ENCODE assay signal across 18 cellular contexts in the genomic region with DNA sequence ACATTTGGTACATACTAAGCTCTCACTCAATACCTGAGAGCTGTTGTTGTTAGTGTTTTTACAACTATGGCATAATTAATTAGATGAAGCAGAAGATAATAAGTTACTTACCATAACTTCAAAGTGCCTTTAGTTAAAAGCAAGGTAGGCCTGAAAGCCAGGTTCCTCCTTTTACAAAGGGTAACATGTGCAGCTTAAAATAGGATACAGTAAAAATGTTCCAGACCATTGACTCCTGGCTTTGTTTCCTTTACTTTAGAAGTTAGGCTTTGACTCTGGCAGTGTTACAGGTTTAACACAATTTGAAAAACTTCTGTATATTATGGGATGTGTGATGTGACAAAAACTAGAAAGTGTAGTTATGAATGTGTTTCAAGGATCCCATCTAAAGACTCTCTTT.
DNase-seq lines count a peak whose midpoint lies in the region; ATAC-seq and TF ChIP-seq lines count a peak whose summit lies in the region.
"Had no signal": no experiment of that assay in that cellular context is flagged by ENCODE, and none has a peak within 500 bp of the region (broad histone marks: within the 10 kb centered on the region; RNA-seq: fewer than 3 reads in every experiment).

No MANE protein-coding gene starts in this region.

- no peak overlapping the region for H3K27ac ChIP-seq in osteoblast (ENCODE audit: low read depth, low read length)
- H3K27ac ChIP-seq: epithelial cell of prostate had no signal

- no peak overlapping the region for H3K4me3 Mint-ChIP-seq in T-helper 17 cell
- H3K4me3 Mint-ChIP-seq: activated CD4-positive, alpha-beta memory T cell treated with anti-CD3 and anti-CD28 coated beads, Interleukin-2, amount 10 ng/mL, durations not matched to agents 7 days and 5 days; CD4-positive, alpha-beta T cell; stimulated activated naive CD8-positive, alpha-beta T cell treated with anti-CD3 and anti-CD28 coated beads, Interleukin-15, Interleukin-2, amounts not matched to agents 100 ng/mL and 50 ng/mL, for 24 hours had no signal

- TF ChIP-seq CTCF in osteoblast (IDR thresholded peaks at IDR 0.05; ENCODE audit: extremely low read depth, low read depth, low read length): no peak

- H4K20me1 ChIP-seq in osteoblast (ENCODE audit: insufficient read depth, low read length): no peaks in the 10 kb centered on the region

- H3K9me3 ChIP-seq in osteoblast (ENCODE audit: low read depth, low read length): no peaks in the 10 kb centered on the region
- no peaks in the 10 kb centered on the region for H3K9me3 ChIP-seq in T-helper 17 cell (ENCODE audit: control insufficient read depth, low read length, poor library complexity, severe bottlenecking)

- H3K27me3 Mint-ChIP-seq in T-helper 17 cell: peaks cover 12% of the 10 kb centered on the region

- ATAC-seq in GM19023 (IDR thresholded peaks at IDR 0.05; ENCODE audit: unreplicated experiment): peak; percentile 24
- ATAC-seq in GM21723 (IDR thresholded peaks at IDR 0.05; ENCODE audit: unreplicated experiment): peak; percentile 44
- ATAC-seq in HG03159 (IDR thresholded peaks at IDR 0.05; ENCODE audit: unreplicated experiment): peak; percentile 35
- ATAC-seq in T-helper 17 cell: no peak

- H3K4me1 ChIP-seq in osteoblast (ENCODE audit: insufficient read depth, low read length): no peaks in the 10 kb centered on the region

- H3K36me3 Mint-ChIP-seq in T-helper 17 cell (ENCODE audit: low read depth): no peaks in the 10 kb centered on the region

- peaks cover 5% of the 10 kb centered on the region for H3K4me1 Mint-ChIP-seq in T-helper 17 cell

- H3K4me2 ChIP-seq in osteoblast (ENCODE audit: insufficient read depth, low read length): no peak overlapping the region

- H3K27me3 ChIP-seq in osteoblast (ENCODE audit: insufficient read depth, low read length): no peaks in the 10 kb centered on the region

- H3K36me3 ChIP-seq in osteoblast (ENCODE audit: insufficient read depth, low read length): no peaks in the 10 kb centered on the region

- H3K79me2 ChIP-seq in osteoblast (ENCODE audit: insufficient read depth, low read length): no peaks in the 10 kb centered on the region

- H3K27ac Mint-ChIP-seq in T-helper 17 cell: no peak overlapping the region
- H3K27ac Mint-ChIP-seq: activated CD4-positive, alpha-beta memory T cell treated with anti-CD3 and anti-CD28 coated beads, Interleukin-2, amount 10 ng/mL, durations not matched to agents 7 days and 5 days; CD4-positive, alpha-beta T cell; stimulated activated naive CD8-positive, alpha-beta T cell treated with anti-CD3 and anti-CD28 coated beads, Interleukin-15, Interleukin-2, amounts not matched to agents 100 ng/mL and 50 ng/mL, for 24 hours had no signal

- H2AFZ ChIP-seq in osteoblast (ENCODE audit: low read length): peak overlapping the region; percentile 9

- DNase-seq in osteoblast (ENCODE audit: insufficient read length, low spot score, missing footprints) (no peak), T-helper 17 cell (no peak), NCI-H1436 (lab: John Stamatoyannopoulos, UW) (no peak), HT-29 (ENCODE audit: low spot score) (no peak)
- DNase-seq: activated CD4-positive, alpha-beta memory T cell treated with anti-CD3 and anti-CD28 coated beads, Interleukin-2, amount 10 ng/mL, durations not matched to agents 7 days and 5 days; activated naive CD4-positive, alpha-beta T cell treated with Interleukin-2 at 50 U/mL for 16 hours; CD4-positive, alpha-beta T cell; hippocampal formation; NCI-H2029; occipital lobe; stimulated activated CD4-positive, alpha-beta T cell treated with anti-CD3 and anti-CD28 coated beads, Interleukin-4, amount 100 ng/mL, for 24 hours; T-helper 2 cell had no signal

- H3K4me3 ChIP-seq in osteoblast (ENCODE audit: insufficient read depth, low read length): no peak overlapping the region
- H3K4me3 ChIP-seq: lung had no signal
